ENCODE assay signal across 20 cellular contexts in genomic region chr14:70029296-70030132, GRCh38.
DNase-seq lines count a peak whose midpoint lies in the region; ATAC-seq, FAIRE-seq and TF ChIP-seq lines count a peak whose summit lies in the region.
"Had no signal": no experiment of that assay in that cellular context is flagged by ENCODE, and none has a peak within 500 bp of the region (broad histone marks: within the 10 kb centered on the region; RNA-seq: fewer than 3 reads in every experiment).

No MANE protein-coding gene starts in this region.

- in situ Hi-C loops in HepG2 (cut with HindIII; ENCODE audit: extremely low pct_ligation_motif_present, low pct_unique_long_range_greater_than_20kb) = loop anchor here (5.0 kb wide), 2 partner anchors 212 to 302 kb away; no protein-coding TSS in a partner anchor

- H3K36me3 ChIP-seq in liver (ENCODE audit: control insufficient read depth in 4 of 4, insufficient read depth in 3 of 4, low read depth in 1 of 4, low read length in 3 of 4) (peaks cover 0 to 22% (median 15%) of the 10 kb centered on the region in 4 donors), HepG2 (replicated peaks in 1 of 2; ENCODE audit: control insufficient read depth in 1 of 2, insufficient read depth in 2 of 2, low read length in 2 of 2) (peaks cover 6 to 15% of the 10 kb centered on the region in 2 experiments; a peak in 4 of 5 replicates), bronchial epithelial cell (ENCODE audit: control insufficient read depth, insufficient read depth, low read length) (no peaks in the 10 kb centered on the region), WERI-Rb-1 (no peaks in the 10 kb centered on the region)
- H3K36me3 ChIP-seq: BLaER1 treated with 17β-estradiol and CSF1 and Interleukin-3, amounts not matched to agents 10 nM and 100 nM had no signal

- no peak overlapping the region for H2AFZ ChIP-seq in HepG2 (ENCODE audit: low read length)

- no peak overlapping the region for H3K4me3 ChIP-seq in liver (ENCODE audit: low read depth in 1 of 3, low read length in 3 of 3)
- no peak overlapping the region for H3K4me3 ChIP-seq in HepG2 (replicated peaks in 1 of 3; ENCODE audit: insufficient read depth in 1 of 3, low read depth in 2 of 3, low read length in 3 of 3)
- no peak overlapping the region for H3K4me3 ChIP-seq in bronchial epithelial cell (ENCODE audit: low read depth, low read length)
- H3K4me3 ChIP-seq in WERI-Rb-1 (ENCODE audit: low read depth, low read length) = no peak overlapping the region
- H3K4me3 ChIP-seq: BLaER1 treated with 17β-estradiol and CSF1 and Interleukin-3, amounts not matched to agents 10 nM and 100 nM had no signal

- H3K4me2 ChIP-seq in HepG2 (ENCODE audit: low read depth, low read length) = no peak overlapping the region
- H3K4me2 ChIP-seq: BLaER1 treated with 17β-estradiol and CSF1 and Interleukin-3, amounts not matched to agents 10 nM and 100 nM had no signal

- POLR2A ChIA-PET in HepG2 (lab: Yijun Ruan, JAX) = interaction anchor here (1.9 kb wide), 1 partner anchor 166 kb away, joined by 7 read pairs; no protein-coding TSS in a partner anchor

- peak in 1 of 2 donors; percentile 38 for TF ChIP-seq RAD21 in liver (IDR thresholded peaks at IDR 0.05)
- TF ChIP-seq RAD21 in HepG2 (CRISPR knock-in tag; IDR thresholded peaks at IDR 0.05) = no peak

- no peaks in the 10 kb centered on the region for H4K20me1 ChIP-seq in HepG2 (ENCODE audit: insufficient read depth, low read length)

- 40% methylated on average over 6 of the region's 6 CpGs for WGBS in liver
- WGBS in HepG2 (ENCODE audit: low lambda C conversion rate) = 95% methylated on average over 4 of the region's 6 CpGs

- DNase-seq in HepG2 (ENCODE audit: low spot score) (no peak), NCI-H2196 (lab: John Stamatoyannopoulos, UW; ENCODE audit: unreplicated experiment) (peak; percentile 29), bronchial epithelial cell (ENCODE audit: low read depth) (no peak), NCI-H2227 treated with DMSO at 0.1 percent for 48 hours (lab: John Stamatoyannopoulos, UW) (no peak), WERI-Rb-1 (no peak)
- DNase-seq: CD8-positive, alpha-beta T cell; GOT3; KBM-7; NCI-H1436; NCI-H446; NCI-H526 treated with DMSO at 0.1 percent for 48 hours; SIG-M5; T-cell had no signal

- no peaks in the 10 kb centered on the region for H3K27me3 ChIP-seq in liver (ENCODE audit: control insufficient read depth in 4 of 4, insufficient read depth in 4 of 4, low read length in 3 of 4)
- no peaks in the 10 kb centered on the region for H3K27me3 ChIP-seq in HepG2 (ENCODE audit: control insufficient read depth in 1 of 2, insufficient read depth in 2 of 2, low read length in 2 of 2)
- no peaks in the 10 kb centered on the region for H3K27me3 ChIP-seq in bronchial epithelial cell (ENCODE audit: control insufficient read depth, insufficient read depth, low read length)
- H3K27me3 ChIP-seq in WERI-Rb-1 (ENCODE audit: insufficient read depth, low read depth, severe bottlenecking) = no peaks in the 10 kb centered on the region
- H3K27me3 ChIP-seq: BLaER1 treated with 17β-estradiol and CSF1 and Interleukin-3, amounts not matched to agents 10 nM and 100 nM had no signal

- H3K9ac ChIP-seq in liver (ENCODE audit: low read depth in 1 of 2, low read length in 2 of 2) (no peak overlapping the region), HepG2 (ENCODE audit: insufficient read depth, low read depth, low read length) (no peak overlapping the region)
- H3K9ac ChIP-seq: BLaER1 treated with 17β-estradiol and CSF1 and Interleukin-3, amounts not matched to agents 10 nM and 100 nM had no signal

- TF ChIP-seq EP300 in HepG2 (IDR thresholded peaks at IDR 0.05; ENCODE audit: low read depth in 2 of 2, low read length in 2 of 2) (no peak), HepG2 (CRISPR knock-in tag; IDR thresholded peaks at IDR 0.05; ENCODE audit: borderline replicate concordance) (no peak)

- H3K9me3 ChIP-seq in liver (ENCODE audit: control insufficient read depth in 4 of 4, low read length in 3 of 4) (no peaks in the 10 kb centered on the region), HepG2 (ENCODE audit: low read length) (no peaks in the 10 kb centered on the region), WERI-Rb-1 (ENCODE audit: severe bottlenecking) (no peaks in the 10 kb centered on the region)
- H3K9me3 ChIP-seq: BLaER1 treated with 17β-estradiol and CSF1 and Interleukin-3, amounts not matched to agents 10 nM and 100 nM had no signal

- TF ChIP-seq CTCF in liver (IDR thresholded peaks at IDR 0.05; ENCODE audit: low read depth, low read length, missing input control) (no peak), HepG2 (CRISPR knock-in tag; IDR thresholded peaks at IDR 0.05) (no peak), bronchial epithelial cell (IDR thresholded peaks at IDR 0.05; ENCODE audit: insufficient read depth, low read length, severe bottlenecking) (no peak), WERI-Rb-1 (IDR thresholded peaks at IDR 0.05; ENCODE audit: low read depth, low read length) (no peak)

- BruUV-seq in HepG2 (replicated peaks; lab: Mats Ljungman, UMichigan) = no TSS peak

- intact Hi-C loops in HepG2 (cut with micrococcal nuclease; ENCODE audit: unreplicated experiment) = no loop called here

- H3K4me1 ChIP-seq in liver (ENCODE audit: control insufficient read depth in 4 of 4, insufficient read depth in 4 of 4, low read length in 3 of 4) = peaks cover 4 to 25% (median 21%) of the 10 kb centered on the region in 4 donors
- peaks cover 17% of the 10 kb centered on the region for H3K4me1 ChIP-seq in HepG2 (ENCODE audit: insufficient read depth, low read length)

- CTCF ChIA-PET in HepG2 (lab: Yijun Ruan, JAX; ENCODE audit: low intra/inter-chr PET ratio, low total read pairs) = interaction anchor here (1.4 to 2.9 kb wide), 3 partner anchors 44 to 299 kb away, joined by 5 to 45 read pairs (median 6); no protein-coding TSS in a partner anchor

- TF ChIP-seq POLR2A in HepG2 (IDR thresholded peaks at IDR 0.05; ENCODE audit: insufficient read depth in 1 of 2, low read depth in 2 of 2, low read length in 2 of 2) = no peak

- FAIRE-seq in HepG2 (lab: Jason Lieb, UNC) (no peak), bronchial epithelial cell (lab: Jason Lieb, UNC) (peak; percentile 18)
- FAIRE-seq: D721Med, GM12891 had no signal

- no peaks in the 10 kb centered on the region for H3K79me2 ChIP-seq in HepG2 (ENCODE audit: insufficient read depth, low read length)

- ATAC-seq in HepG2 (no peak), HG02840 (IDR thresholded peaks at IDR 0.05; ENCODE audit: low FRiP score, unreplicated experiment) (no peak)
- ATAC-seq: CD8-positive, alpha-beta T cell; SK-N-SH treated with all-trans-retinoic acid at 6 μM for 48 hours; T-cell had no signal

- H3K27ac ChIP-seq in liver (ENCODE audit: low read depth in 1 of 2, low read length in 2 of 2) (peak overlapping the region; percentile 18 to 42), HepG2 (ENCODE audit: extremely low read length, insufficient read depth, low read length) (no peak overlapping the region), WERI-Rb-1 (no peak overlapping the region)
- H3K27ac ChIP-seq: BLaER1 treated with 17β-estradiol and CSF1 and Interleukin-3, amounts not matched to agents 10 nM and 100 nM; RWPE1 had no signal

TF ChIP-seq in liver, 16 proteins besides CTCF, POLR2A, EP300 and RAD21 (continues in another document):
- TF ChIP-seq, protein P1, sequence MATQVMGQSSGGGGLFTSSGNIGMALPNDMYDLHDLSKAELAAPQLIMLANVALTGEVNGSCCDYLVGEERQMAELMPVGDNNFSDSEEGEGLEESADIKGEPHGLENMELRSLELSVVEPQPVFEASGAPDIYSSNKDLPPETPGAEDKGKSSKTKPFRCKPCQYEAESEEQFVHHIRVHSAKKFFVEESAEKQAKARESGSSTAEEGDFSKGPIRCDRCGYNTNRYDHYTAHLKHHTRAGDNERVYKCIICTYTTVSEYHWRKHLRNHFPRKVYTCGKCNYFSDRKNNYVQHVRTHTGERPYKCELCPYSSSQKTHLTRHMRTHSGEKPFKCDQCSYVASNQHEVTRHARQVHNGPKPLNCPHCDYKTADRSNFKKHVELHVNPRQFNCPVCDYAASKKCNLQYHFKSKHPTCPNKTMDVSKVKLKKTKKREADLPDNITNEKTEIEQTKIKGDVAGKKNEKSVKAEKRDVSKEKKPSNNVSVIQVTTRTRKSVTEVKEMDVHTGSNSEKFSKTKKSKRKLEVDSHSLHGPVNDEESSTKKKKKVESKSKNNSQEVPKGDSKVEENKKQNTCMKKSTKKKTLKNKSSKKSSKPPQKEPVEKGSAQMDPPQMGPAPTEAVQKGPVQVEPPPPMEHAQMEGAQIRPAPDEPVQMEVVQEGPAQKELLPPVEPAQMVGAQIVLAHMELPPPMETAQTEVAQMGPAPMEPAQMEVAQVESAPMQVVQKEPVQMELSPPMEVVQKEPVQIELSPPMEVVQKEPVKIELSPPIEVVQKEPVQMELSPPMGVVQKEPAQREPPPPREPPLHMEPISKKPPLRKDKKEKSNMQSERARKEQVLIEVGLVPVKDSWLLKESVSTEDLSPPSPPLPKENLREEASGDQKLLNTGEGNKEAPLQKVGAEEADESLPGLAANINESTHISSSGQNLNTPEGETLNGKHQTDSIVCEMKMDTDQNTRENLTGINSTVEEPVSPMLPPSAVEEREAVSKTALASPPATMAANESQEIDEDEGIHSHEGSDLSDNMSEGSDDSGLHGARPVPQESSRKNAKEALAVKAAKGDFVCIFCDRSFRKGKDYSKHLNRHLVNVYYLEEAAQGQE (IDR thresholded peaks at IDR 0.05) = no peak
- no peak for TF ChIP-seq HNF4G (IDR thresholded peaks at IDR 0.05)

TF ChIP-seq in HepG2, 621 proteins besides CTCF, POLR2A, EP300 and RAD21 (continues in another document):
- TF ChIP-seq ZFAT (CRISPR knock-in tag; conservative IDR thresholded peaks at IDR 0.05) (no peak), ZBTB3 (CRISPR knock-in tag; IDR thresholded peaks at IDR 0.05; ENCODE audit: borderline replicate concordance, low read depth) (no peak), NFYB (CRISPR knock-in tag; IDR thresholded peaks at IDR 0.05) (no peak), ZNF275 (CRISPR knock-in tag; IDR thresholded peaks at IDR 0.05; ENCODE audit: borderline replicate concordance) (no peak)
- TF ChIP-seq, protein P2, sequence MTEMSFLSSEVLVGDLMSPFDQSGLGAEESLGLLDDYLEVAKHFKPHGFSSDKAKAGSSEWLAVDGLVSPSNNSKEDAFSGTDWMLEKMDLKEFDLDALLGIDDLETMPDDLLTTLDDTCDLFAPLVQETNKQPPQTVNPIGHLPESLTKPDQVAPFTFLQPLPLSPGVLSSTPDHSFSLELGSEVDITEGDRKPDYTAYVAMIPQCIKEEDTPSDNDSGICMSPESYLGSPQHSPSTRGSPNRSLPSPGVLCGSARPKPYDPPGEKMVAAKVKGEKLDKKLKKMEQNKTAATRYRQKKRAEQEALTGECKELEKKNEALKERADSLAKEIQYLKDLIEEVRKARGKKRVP (CRISPR knock-in tag; IDR thresholded peaks at IDR 0.05) = no peak

Comparison
In these comparisons a context has a peak if more than half of its experiments do, and no peak if none do; other contexts are left out.
1. H3K27ac ChIP-seq: peak in liver (2 of 2); none in HepG2 (single experiment) and WERI-Rb-1 (single experiment).